9 cellular contexts compared by ENCODE assay signal in genomic region chr9:35814106-35814840, GRCh38. TPM values are rescaled to one million over a fixed set of nuclear protein-coding genes. Genes with fewer than 3 reads are reported as not detected.
DNase-seq lines count a peak whose midpoint lies in the region; ATAC-seq and TF ChIP-seq lines count a peak whose summit lies in the region.
"Had no signal": no experiment of that assay in that cellular context is flagged by ENCODE, and none has a peak within 500 bp of the region (broad histone marks: within the 10 kb centered on the region; RNA-seq: fewer than 3 reads in every experiment).

No MANE protein-coding gene starts in this region.

- TF ChIP-seq CTCF in lung (IDR thresholded peaks at IDR 0.05; ENCODE audit: control extremely low read depth, extremely low read depth), result no peak

- H3K27me3 Mint-ChIP-seq in T-helper 2 cell treated with Interferon-gamma antibody and Interleukin-4, amounts not matched to agents 5 μg/mL and 100 μg/mL, for 36 hours (ENCODE audit: low read depth), result peaks cover 4% of the 10 kb centered on the region

- H3K9ac ChIP-seq in endocrine pancreas (ENCODE audit: control insufficient read depth, insufficient read depth, low read length) (peak overlapping the region; percentile 94), stomach smooth muscle (ENCODE audit: low read length in 2 of 2) (peak overlapping the region; percentile 76 to 87)

- H3K4me1 ChIP-seq in endocrine pancreas (ENCODE audit: control insufficient read depth, insufficient read depth, low read length), result peaks cover 12% of the 10 kb centered on the region
- peaks cover 9 to 16% of the 10 kb centered on the region in 2 donors for H3K4me1 ChIP-seq in lung (ENCODE audit: control insufficient read depth in 2 of 2, insufficient read depth in 2 of 2, low read length in 2 of 2)
- peaks cover 42% of the 10 kb centered on the region for H3K4me1 ChIP-seq in stomach smooth muscle (ENCODE audit: control insufficient read depth, insufficient read depth, low read length)

- no peaks in the 10 kb centered on the region for H3K9me3 Mint-ChIP-seq in T-helper 2 cell treated with Interferon-gamma antibody and Interleukin-4, amounts not matched to agents 5 μg/mL and 100 μg/mL, for 36 hours

- peak overlapping the region; percentile 92 to 98 for H3K27ac ChIP-seq in lung (ENCODE audit: low read depth in 1 of 2, low read length in 1 of 2)
- H3K27ac ChIP-seq in stomach smooth muscle (ENCODE audit: low read length), result peak overlapping the region; percentile 93

- H3K9me3 ChIP-seq in endocrine pancreas (ENCODE audit: control insufficient read depth, low read length) (no peaks in the 10 kb centered on the region), lung (ENCODE audit: control insufficient read depth in 2 of 2, insufficient read depth in 1 of 2, low read length in 1 of 2) (no peaks in the 10 kb centered on the region), stomach smooth muscle (ENCODE audit: control insufficient read depth in 2 of 2, low read length in 2 of 2) (no peaks in the 10 kb centered on the region)

- peak; percentile 25 for ATAC-seq in GM21786 (IDR thresholded peaks at IDR 0.05; ENCODE audit: unreplicated experiment)
- ATAC-seq in lung (ENCODE audit: insufficient read depth, low FRiP score), result peak; percentile 9

- peaks cover 24% of the 10 kb centered on the region for H3K4me1 Mint-ChIP-seq in T-helper 2 cell treated with Interferon-gamma antibody and Interleukin-4, amounts not matched to agents 5 μg/mL and 100 μg/mL, for 36 hours (ENCODE audit: low read depth)

- peaks cover 12% of the 10 kb centered on the region for H3K36me3 Mint-ChIP-seq in T-helper 2 cell treated with Interferon-gamma antibody and Interleukin-4, amounts not matched to agents 5 μg/mL and 100 μg/mL, for 36 hours (ENCODE audit: low read depth)

- H3K36me3 ChIP-seq in endocrine pancreas (ENCODE audit: control insufficient read depth, insufficient read depth, low read length) (peaks cover 2% of the 10 kb centered on the region), lung (ENCODE audit: control insufficient read depth in 2 of 2, insufficient read depth in 2 of 2, low read length in 2 of 2) (peaks cover 0 to 5% of the 10 kb centered on the region in 2 donors), stomach smooth muscle (ENCODE audit: control insufficient read depth in 2 of 2, insufficient read depth in 2 of 2, low read length in 2 of 2) (peaks cover 2 to 6% of the 10 kb centered on the region in 2 donors)

- H3K27me3 ChIP-seq in endocrine pancreas (ENCODE audit: control insufficient read depth, insufficient read depth, low read length) (no peaks in the 10 kb centered on the region), lung (ENCODE audit: control insufficient read depth, insufficient read depth) (no peaks in the 10 kb centered on the region), stomach smooth muscle (ENCODE audit: control insufficient read depth in 1 of 2, insufficient read depth in 2 of 2, low read length in 2 of 2) (no peaks in the 10 kb centered on the region)

- 7 to 10% methylated on average over 29 of the region's 29 CpGs for WGBS in lung, 2 donors

- H3K27ac Mint-ChIP-seq in T-helper 2 cell treated with Interferon-gamma antibody and Interleukin-4, amounts not matched to agents 5 μg/mL and 100 μg/mL, for 36 hours, result peak overlapping the region; percentile 91

- H3K4me3 ChIP-seq in Jurkat, Clone E6-1 (ENCODE audit: low read length), result peak overlapping the region; percentile 83
- H3K4me3 ChIP-seq in endocrine pancreas (ENCODE audit: control insufficient read depth, insufficient read depth, low read length), result peak overlapping the region; percentile 50
- H3K4me3 ChIP-seq in lung, result peak overlapping the region; percentile 88
- peak overlapping the region; percentile 68 to 85 for H3K4me3 ChIP-seq in stomach smooth muscle (ENCODE audit: low read length in 2 of 2)

- peak; percentile 76 for DNase-seq in activated CD8-positive, alpha-beta memory T cell treated with anti-CD3 and anti-CD28 coated beads, Interleukin-2, amount 50 U/mL, for 48 hours
- DNase-seq in activated CD8-positive, alpha-beta memory T cell treated with anti-CD3 and anti-CD28 coated beads for 24 hours, result no peak
- DNase-seq in Jurkat, Clone E6-1 (ENCODE audit: low read depth, low spot score), result peak; percentile 34
- peak; percentile 51 for DNase-seq in T-helper 2 cell treated with Interferon-gamma antibody and Interleukin-4, amounts not matched to agents 5 μg/mL and 100 μg/mL, for 36 hours (ENCODE audit: low spot score)
- peak; percentile 64 for DNase-seq in lung (ENCODE audit: low spot score)

- peak overlapping the region; percentile 94 for H3K4me3 Mint-ChIP-seq in T-helper 2 cell treated with Interferon-gamma antibody and Interleukin-4, amounts not matched to agents 5 μg/mL and 100 μg/mL, for 36 hours

RNA-seq across cellular contexts. Expression of gene HINT2, which starts 0.6 kb away (rescaled TPM):
- 117 TPM for polyA plus RNA-seq in Jurkat, Clone E6-1 (2012; ENCODE audit: insufficient read depth, insufficient read length)
- total RNA-seq in lung, result 10 to 100 TPM; 19.9 to 64.9 TPM
- polyA plus RNA-seq in lung, result 100 to 1,000 TPM in 1 of 2 donors, 10 to 100 TPM in 1; 52.6 to 112 TPM

RNA-seq across cellular contexts. Expression of gene SPAG8, which starts 2.2 kb away (rescaled TPM):
- 3.5 TPM for polyA plus RNA-seq in Jurkat, Clone E6-1 (2012; ENCODE audit: insufficient read depth, insufficient read length)
- total RNA-seq in lung, result 10 to 100 TPM; 11.1 to 20.6 TPM
- 1 to 10 TPM; 5.8 to 6.9 TPM for polyA plus RNA-seq in lung

RNA-seq across cellular contexts. Expression of gene FAM221B, which starts 14.3 kb away (rescaled TPM):
- polyA plus RNA-seq in Jurkat, Clone E6-1 (2012; ENCODE audit: insufficient read depth, insufficient read length), result not detected
- under 1 TPM; 0.14 to 0.25 TPM for total RNA-seq in lung
- polyA plus RNA-seq in lung, result under 1 TPM; 0.10 to 0.13 TPM
- total RNA-seq: subcutaneous adipose tissue had no signal

RNA-seq across cellular contexts. Expression of gene TMEM8B, which starts 14.8 kb away (rescaled TPM):
- 12.6 TPM for polyA plus RNA-seq in Jurkat, Clone E6-1 (2012; ENCODE audit: insufficient read depth, insufficient read length)
- total RNA-seq in lung, result 10 to 100 TPM; 11.6 to 13.1 TPM
- polyA plus RNA-seq in lung, result 1 to 10 TPM; 6.3 to 6.6 TPM

RNA-seq across cellular contexts. Expression of gene NPR2, which starts 22.9 kb away (rescaled TPM):
- 5.7 TPM for polyA plus RNA-seq in Jurkat, Clone E6-1 (2012; ENCODE audit: insufficient read depth, insufficient read length)
- 10 to 100 TPM; 16.0 to 16.1 TPM for total RNA-seq in lung
- polyA plus RNA-seq in lung, result 10 to 100 TPM in 1 of 2 donors, 1 to 10 TPM in 1; 6.2 to 11.1 TPM
